In the genomic region with DNA sequence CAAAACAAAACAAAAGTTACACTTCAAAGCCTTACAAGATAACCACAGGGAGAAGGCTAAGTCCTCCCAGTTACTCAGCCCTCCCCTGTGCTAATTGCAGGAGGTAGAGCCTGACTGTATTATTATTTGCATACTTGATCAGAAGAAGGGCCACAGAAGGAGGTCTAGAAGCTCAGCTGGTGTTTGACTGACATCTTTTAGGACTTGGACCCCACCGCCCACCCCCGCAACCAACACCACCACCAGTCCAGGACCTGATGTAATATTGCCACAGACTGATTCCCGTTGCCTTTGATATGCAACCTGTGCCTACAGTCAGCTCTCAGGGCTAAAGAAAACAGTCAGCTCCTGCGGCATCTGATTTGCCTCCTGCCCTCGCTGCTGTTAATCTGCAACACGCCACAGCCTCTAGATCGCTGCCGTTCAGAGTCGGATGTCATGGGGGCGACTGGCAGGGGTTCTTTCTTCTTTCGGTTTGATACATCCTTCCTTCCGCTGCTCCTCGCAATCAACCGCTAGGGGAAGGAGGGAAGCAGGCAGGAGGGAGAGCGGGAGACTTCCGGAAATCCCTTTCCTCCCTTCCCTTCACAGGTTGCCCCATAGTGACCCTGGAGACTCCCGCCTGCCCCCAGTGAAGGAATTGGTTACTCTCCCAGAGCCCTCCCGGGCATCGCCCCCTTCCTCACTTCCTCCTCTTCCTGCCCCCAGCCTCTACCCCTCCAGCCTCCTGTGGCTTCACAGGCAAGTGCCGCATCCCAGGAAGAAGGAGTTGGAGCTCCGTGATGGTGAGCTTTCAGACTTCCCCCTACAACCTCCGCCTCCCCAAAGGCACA, we compare ENCODE assay signal across 1 cellular context.
A peak's percentile ranks its signal among the peaks of the same experiment; 100 is the strongest.
TF ChIP-seq lines count a peak whose summit lies in the region.

No MANE protein-coding gene starts in this region.

TF ChIP-seq in HEK293, 187 proteins besides CTCF, POLR2A, EP300 and RAD21 (continued from another document and continues in another):
- TF ChIP-seq, protein P1, sequence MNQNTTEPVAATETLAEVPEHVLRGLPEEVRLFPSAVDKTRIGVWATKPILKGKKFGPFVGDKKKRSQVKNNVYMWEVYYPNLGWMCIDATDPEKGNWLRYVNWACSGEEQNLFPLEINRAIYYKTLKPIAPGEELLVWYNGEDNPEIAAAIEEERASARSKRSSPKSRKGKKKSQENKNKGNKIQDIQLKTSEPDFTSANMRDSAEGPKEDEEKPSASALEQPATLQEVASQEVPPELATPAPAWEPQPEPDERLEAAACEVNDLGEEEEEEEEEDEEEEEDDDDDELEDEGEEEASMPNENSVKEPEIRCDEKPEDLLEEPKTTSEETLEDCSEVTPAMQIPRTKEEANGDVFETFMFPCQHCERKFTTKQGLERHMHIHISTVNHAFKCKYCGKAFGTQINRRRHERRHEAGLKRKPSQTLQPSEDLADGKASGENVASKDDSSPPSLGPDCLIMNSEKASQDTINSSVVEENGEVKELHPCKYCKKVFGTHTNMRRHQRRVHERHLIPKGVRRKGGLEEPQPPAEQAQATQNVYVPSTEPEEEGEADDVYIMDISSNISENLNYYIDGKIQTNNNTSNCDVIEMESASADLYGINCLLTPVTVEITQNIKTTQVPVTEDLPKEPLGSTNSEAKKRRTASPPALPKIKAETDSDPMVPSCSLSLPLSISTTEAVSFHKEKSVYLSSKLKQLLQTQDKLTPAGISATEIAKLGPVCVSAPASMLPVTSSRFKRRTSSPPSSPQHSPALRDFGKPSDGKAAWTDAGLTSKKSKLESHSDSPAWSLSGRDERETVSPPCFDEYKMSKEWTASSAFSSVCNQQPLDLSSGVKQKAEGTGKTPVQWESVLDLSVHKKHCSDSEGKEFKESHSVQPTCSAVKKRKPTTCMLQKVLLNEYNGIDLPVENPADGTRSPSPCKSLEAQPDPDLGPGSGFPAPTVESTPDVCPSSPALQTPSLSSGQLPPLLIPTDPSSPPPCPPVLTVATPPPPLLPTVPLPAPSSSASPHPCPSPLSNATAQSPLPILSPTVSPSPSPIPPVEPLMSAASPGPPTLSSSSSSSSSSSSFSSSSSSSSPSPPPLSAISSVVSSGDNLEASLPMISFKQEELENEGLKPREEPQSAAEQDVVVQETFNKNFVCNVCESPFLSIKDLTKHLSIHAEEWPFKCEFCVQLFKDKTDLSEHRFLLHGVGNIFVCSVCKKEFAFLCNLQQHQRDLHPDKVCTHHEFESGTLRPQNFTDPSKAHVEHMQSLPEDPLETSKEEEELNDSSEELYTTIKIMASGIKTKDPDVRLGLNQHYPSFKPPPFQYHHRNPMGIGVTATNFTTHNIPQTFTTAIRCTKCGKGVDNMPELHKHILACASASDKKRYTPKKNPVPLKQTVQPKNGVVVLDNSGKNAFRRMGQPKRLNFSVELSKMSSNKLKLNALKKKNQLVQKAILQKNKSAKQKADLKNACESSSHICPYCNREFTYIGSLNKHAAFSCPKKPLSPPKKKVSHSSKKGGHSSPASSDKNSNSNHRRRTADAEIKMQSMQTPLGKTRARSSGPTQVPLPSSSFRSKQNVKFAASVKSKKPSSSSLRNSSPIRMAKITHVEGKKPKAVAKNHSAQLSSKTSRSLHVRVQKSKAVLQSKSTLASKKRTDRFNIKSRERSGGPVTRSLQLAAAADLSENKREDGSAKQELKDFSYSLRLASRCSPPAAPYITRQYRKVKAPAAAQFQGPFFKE (tag by site-specific recombination; IDR thresholded peaks at IDR 0.05; ENCODE audit: borderline replicate concordance): no peak
- TF ChIP-seq ZNF2 (tag by site-specific recombination; IDR thresholded peaks at IDR 0.05) (no peak), ZNF585B (tag by site-specific recombination; IDR thresholded peaks at IDR 0.05) (no peak), SP7 (tag by site-specific recombination; IDR thresholded peaks at IDR 0.05) (peak; percentile 78), TCF7L2 (IDR thresholded peaks at IDR 0.05; ENCODE audit: borderline replicate concordance, low read depth, low read length) (0 out of 2 replicates have a peak, but pooled peaks have one; percentile 19), PRDM1 (tag by site-specific recombination; IDR thresholded peaks at IDR 0.05) (peak; percentile 80), ZNF169 (tag by site-specific recombination; IDR thresholded peaks at IDR 0.05) (no peak), GLIS2 (tag by site-specific recombination; IDR thresholded peaks at IDR 0.05) (peak; percentile 92), ZNF76 (tag by site-specific recombination; IDR thresholded peaks at IDR 0.05; ENCODE audit: borderline replicate concordance, low read depth) (peak; percentile 61; the same call in 1 of the 2 replicates), ZNF341 (tag by site-specific recombination; IDR thresholded peaks at IDR 0.05; ENCODE audit: low read depth) (peak; percentile 82), ZNF670 (tag by site-specific recombination; IDR thresholded peaks at IDR 0.05; ENCODE audit: low read depth) (no peak), ZNF223 (tag by site-specific recombination; IDR thresholded peaks at IDR 0.05) (no peak), ZXDB (tag by site-specific recombination; IDR thresholded peaks at IDR 0.05) (peak; percentile 73), ZNF610 (tag by site-specific recombination; IDR thresholded peaks at IDR 0.05; ENCODE audit: borderline replicate concordance) (no peak), ZBTB17 (tag by site-specific recombination; IDR thresholded peaks at IDR 0.05) (peak; percentile 86), SP2 (tag by site-specific recombination; IDR thresholded peaks at IDR 0.05) (peak; percentile 71), TRIM28 (IDR thresholded peaks at IDR 0.05; ENCODE audit: borderline replicate concordance, low read length) (0 out of 2 replicates have a peak, but pooled peaks have one; percentile 75), ZNF133 (tag by site-specific recombination; IDR thresholded peaks at IDR 0.05) (no peak), ZBTB21 (tag by site-specific recombination; IDR thresholded peaks at IDR 0.05) (no peak), SP3 (tag by site-specific recombination; IDR thresholded peaks at IDR 0.05) (peak; percentile 58), KLF7 (tag by site-specific recombination; IDR thresholded peaks at IDR 0.05; ENCODE audit: borderline replicate concordance) (no peak), ZNF521 (tag by site-specific recombination; IDR thresholded peaks at IDR 0.05) (no peak), ZNF112 (tag by site-specific recombination; IDR thresholded peaks at IDR 0.05) (no peak), ZNF366 (tag by site-specific recombination; conservative IDR thresholded peaks at IDR 0.05) (peak; percentile 94), ZNF544 (tag by site-specific recombination; IDR thresholded peaks at IDR 0.05) (no peak), ZNF157 (tag by site-specific recombination; IDR thresholded peaks at IDR 0.05) (no peak), SCRT1 (tag by site-specific recombination; IDR thresholded peaks at IDR 0.05; ENCODE audit: borderline replicate concordance) (peak; percentile 58; the same call in 1 of the 2 replicates), ZNF571 (tag by site-specific recombination; IDR thresholded peaks at IDR 0.05) (no peak), OSR2 (tag by site-specific recombination; IDR thresholded peaks at IDR 0.05) (0 out of 2 replicates have a peak, but pooled peaks have one; percentile 28), ZNF777 (tag by site-specific recombination; IDR thresholded peaks at IDR 0.05; ENCODE audit: borderline replicate concordance) (no peak), HOXD13 (CRISPR knock-in tag; IDR thresholded peaks at IDR 0.05; ENCODE audit: borderline replicate concordance) (no peak), ZEB2 (tag by site-specific recombination; IDR thresholded peaks at IDR 0.05) (0 out of 2 replicates have a peak, but pooled peaks have one; percentile 43), ZSCAN30 (tag by site-specific recombination; IDR thresholded peaks at IDR 0.05) (peak; percentile 41; the same call in 1 of the 2 replicates), ZNF658 (tag by site-specific recombination; IDR thresholded peaks at IDR 0.05) (no peak), ZNF785 (tag by site-specific recombination; IDR thresholded peaks at IDR 0.05) (no peak), ZNF677 (tag by site-specific recombination; IDR thresholded peaks at IDR 0.05) (no peak), ZNF184 (tag by site-specific recombination; IDR thresholded peaks at IDR 0.05) (no peak), ZFP69B (tag by site-specific recombination; IDR thresholded peaks at IDR 0.05) (0 out of 2 replicates have a peak, but pooled peaks have one; percentile 30), ZNF654 (tag by site-specific recombination; IDR thresholded peaks at IDR 0.05; ENCODE audit: low read depth) (no peak), ZBTB8A (tag by site-specific recombination; IDR thresholded peaks at IDR 0.05) (peak; percentile 29; the same call in 1 of the 2 replicates), GLIS1 (tag by site-specific recombination; IDR thresholded peaks at IDR 0.05) (peak; percentile 93), ZNF16 (tag by site-specific recombination; IDR thresholded peaks at IDR 0.05; ENCODE audit: low read depth) (no peak), ZNF501 (tag by site-specific recombination; IDR thresholded peaks at IDR 0.05) (0 out of 2 replicates have a peak, but pooled peaks have one; percentile 64), ZNF514 (tag by site-specific recombination; IDR thresholded peaks at IDR 0.05) (no peak), ZNF10 (tag by site-specific recombination; IDR thresholded peaks at IDR 0.05) (no peak)
- TF ChIP-seq, protein P2, sequence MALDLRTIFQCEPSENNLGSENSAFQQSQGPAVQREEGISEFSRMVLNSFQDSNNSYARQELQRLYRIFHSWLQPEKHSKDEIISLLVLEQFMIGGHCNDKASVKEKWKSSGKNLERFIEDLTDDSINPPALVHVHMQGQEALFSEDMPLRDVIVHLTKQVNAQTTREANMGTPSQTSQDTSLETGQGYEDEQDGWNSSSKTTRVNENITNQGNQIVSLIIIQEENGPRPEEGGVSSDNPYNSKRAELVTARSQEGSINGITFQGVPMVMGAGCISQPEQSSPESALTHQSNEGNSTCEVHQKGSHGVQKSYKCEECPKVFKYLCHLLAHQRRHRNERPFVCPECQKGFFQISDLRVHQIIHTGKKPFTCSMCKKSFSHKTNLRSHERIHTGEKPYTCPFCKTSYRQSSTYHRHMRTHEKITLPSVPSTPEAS (tag by site-specific recombination; IDR thresholded peaks at IDR 0.05): no peak
- TF ChIP-seq, protein P3, sequence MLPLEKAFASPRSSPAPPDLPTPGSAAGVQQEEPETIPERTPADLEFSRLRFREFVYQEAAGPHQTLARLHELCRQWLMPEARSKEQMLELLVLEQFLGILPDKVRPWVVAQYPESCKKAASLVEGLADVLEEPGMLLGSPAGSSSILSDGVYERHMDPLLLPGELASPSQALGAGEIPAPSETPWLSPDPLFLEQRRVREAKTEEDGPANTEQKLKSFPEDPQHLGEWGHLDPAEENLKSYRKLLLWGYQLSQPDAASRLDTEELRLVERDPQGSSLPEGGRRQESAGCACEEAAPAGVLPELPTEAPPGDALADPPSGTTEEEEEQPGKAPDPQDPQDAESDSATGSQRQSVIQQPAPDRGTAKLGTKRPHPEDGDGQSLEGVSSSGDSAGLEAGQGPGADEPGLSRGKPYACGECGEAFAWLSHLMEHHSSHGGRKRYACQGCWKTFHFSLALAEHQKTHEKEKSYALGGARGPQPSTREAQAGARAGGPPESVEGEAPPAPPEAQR (tag by site-specific recombination; IDR thresholded peaks at IDR 0.05): no peak
- TF ChIP-seq, protein P4, sequence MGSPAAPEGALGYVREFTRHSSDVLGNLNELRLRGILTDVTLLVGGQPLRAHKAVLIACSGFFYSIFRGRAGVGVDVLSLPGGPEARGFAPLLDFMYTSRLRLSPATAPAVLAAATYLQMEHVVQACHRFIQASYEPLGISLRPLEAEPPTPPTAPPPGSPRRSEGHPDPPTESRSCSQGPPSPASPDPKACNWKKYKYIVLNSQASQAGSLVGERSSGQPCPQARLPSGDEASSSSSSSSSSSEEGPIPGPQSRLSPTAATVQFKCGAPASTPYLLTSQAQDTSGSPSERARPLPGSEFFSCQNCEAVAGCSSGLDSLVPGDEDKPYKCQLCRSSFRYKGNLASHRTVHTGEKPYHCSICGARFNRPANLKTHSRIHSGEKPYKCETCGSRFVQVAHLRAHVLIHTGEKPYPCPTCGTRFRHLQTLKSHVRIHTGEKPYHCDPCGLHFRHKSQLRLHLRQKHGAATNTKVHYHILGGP (tag by site-specific recombination; IDR thresholded peaks at IDR 0.05): no peak
- TF ChIP-seq, protein P5, sequence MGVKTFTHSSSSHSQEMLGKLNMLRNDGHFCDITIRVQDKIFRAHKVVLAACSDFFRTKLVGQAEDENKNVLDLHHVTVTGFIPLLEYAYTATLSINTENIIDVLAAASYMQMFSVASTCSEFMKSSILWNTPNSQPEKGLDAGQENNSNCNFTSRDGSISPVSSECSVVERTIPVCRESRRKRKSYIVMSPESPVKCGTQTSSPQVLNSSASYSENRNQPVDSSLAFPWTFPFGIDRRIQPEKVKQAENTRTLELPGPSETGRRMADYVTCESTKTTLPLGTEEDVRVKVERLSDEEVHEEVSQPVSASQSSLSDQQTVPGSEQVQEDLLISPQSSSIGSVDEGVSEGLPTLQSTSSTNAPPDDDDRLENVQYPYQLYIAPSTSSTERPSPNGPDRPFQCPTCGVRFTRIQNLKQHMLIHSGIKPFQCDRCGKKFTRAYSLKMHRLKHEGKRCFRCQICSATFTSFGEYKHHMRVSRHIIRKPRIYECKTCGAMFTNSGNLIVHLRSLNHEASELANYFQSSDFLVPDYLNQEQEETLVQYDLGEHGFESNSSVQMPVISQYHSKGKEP (tag by site-specific recombination; IDR thresholded peaks at IDR 0.05): no peak
- TF ChIP-seq, protein P6, sequence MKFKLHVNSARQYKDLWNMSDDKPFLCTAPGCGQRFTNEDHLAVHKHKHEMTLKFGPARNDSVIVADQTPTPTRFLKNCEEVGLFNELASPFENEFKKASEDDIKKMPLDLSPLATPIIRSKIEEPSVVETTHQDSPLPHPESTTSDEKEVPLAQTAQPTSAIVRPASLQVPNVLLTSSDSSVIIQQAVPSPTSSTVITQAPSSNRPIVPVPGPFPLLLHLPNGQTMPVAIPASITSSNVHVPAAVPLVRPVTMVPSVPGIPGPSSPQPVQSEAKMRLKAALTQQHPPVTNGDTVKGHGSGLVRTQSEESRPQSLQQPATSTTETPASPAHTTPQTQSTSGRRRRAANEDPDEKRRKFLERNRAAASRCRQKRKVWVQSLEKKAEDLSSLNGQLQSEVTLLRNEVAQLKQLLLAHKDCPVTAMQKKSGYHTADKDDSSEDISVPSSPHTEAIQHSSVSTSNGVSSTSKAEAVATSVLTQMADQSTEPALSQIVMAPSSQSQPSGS (tag by site-specific recombination; IDR thresholded peaks at IDR 0.05; ENCODE audit: low read depth): no peak
- TF ChIP-seq, protein P7, sequence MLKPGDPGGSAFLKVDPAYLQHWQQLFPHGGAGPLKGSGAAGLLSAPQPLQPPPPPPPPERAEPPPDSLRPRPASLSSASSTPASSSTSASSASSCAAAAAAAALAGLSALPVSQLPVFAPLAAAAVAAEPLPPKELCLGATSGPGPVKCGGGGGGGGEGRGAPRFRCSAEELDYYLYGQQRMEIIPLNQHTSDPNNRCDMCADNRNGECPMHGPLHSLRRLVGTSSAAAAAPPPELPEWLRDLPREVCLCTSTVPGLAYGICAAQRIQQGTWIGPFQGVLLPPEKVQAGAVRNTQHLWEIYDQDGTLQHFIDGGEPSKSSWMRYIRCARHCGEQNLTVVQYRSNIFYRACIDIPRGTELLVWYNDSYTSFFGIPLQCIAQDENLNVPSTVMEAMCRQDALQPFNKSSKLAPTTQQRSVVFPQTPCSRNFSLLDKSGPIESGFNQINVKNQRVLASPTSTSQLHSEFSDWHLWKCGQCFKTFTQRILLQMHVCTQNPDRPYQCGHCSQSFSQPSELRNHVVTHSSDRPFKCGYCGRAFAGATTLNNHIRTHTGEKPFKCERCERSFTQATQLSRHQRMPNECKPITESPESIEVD (tag by site-specific recombination; IDR thresholded peaks at IDR 0.05): no peak
- TF ChIP-seq, protein P8, sequence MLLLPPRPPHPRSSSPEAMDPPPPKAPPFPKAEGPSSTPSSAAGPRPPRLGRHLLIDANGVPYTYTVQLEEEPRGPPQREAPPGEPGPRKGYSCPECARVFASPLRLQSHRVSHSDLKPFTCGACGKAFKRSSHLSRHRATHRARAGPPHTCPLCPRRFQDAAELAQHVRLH (tag by site-specific recombination; IDR thresholded peaks at IDR 0.05): no peak
